ENCODE assay signal across 8 cellular contexts in the genomic region with DNA sequence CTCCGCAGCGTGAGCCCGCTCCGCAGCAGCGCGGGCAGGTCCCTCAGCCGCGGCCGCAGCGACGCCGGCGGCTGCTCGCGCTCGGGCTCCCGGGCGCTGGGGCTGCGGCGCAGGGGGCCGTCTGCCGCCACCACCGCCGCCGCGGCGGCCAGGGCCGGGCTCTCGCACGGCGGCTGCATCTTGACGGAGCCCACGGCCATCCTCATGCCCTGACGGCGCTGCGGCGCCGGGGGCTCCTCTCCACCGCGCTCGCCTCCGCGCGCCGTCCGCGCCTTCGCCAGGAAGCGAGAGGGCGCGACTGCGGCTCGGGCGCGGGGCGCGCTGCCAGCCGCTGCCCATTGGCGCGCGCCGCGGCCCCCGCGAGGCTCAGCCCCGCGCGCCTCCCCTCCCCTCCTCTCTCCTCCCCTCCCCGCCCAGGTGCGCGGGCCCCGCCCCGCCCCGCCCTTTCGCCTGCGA. TPM values are rescaled to one million over a fixed set of nuclear protein-coding genes. Genes with fewer than 3 reads are reported as not detected.
DNase-seq lines count a peak whose midpoint lies in the region; ATAC-seq and TF ChIP-seq lines count a peak whose summit lies in the region.

A gene with protein sequence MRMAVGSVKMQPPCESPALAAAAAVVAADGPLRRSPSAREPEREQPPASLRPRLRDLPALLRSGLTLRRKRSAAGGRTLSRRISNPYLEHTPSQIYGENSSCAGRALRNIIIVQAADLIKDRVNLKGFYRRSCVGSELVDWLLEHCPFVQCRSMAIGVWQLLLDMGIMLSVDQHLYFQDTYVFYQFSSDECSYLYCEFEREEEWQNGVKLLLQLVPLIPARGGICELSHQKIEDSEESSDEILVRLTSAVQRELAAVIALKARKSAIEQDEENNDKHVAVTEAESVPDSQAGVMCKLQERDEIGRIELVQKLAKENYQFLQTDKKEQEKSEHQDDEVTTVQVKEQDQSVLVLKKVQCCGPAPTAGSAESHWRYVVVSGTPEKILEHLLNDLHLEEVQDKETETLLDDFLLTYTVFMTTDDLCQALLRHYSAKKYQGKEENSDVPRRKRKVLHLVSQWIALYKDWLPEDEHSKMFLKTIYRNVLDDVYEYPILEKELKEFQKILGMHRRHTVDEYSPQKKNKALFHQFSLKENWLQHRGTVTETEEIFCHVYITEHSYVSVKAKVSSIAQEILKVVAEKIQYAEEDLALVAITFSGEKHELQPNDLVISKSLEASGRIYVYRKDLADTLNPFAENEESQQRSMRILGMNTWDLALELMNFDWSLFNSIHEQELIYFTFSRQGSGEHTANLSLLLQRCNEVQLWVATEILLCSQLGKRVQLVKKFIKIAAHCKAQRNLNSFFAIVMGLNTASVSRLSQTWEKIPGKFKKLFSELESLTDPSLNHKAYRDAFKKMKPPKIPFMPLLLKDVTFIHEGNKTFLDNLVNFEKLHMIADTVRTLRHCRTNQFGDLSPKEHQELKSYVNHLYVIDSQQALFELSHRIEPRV (minus strand): TSS at position 300 of the 456 bp plus-strand sequence. CDS start 94 bp downstream, at position 206.

- peak; percentile 72 for DNase-seq in GM10248 (ENCODE audit: extremely low spot score)
- peak; percentile 30 for DNase-seq in MG63
- DNase-seq in activated naive CD4-positive, alpha-beta T cell treated with anti-CD3 and anti-CD28 coated beads, Interleukin-2, amount 50 U/mL, for 72 hours (ENCODE audit: low spot score in 2 of 2) = peak in 1 of 2 donors; percentile 2
- DNase-seq in right cardiac atrium = peak in 2 of 3 donors; percentile 49 to 59
- no peak for DNase-seq in sigmoid colon
- no peak for DNase-seq in effector CD8-positive, alpha-beta T cell (lab: John Stamatoyannopoulos, UW)
- no peak for DNase-seq in HuH-7 (ENCODE audit: low spot score)

- TF ChIP-seq CTCF in GM10248 (IDR thresholded peaks at IDR 0.05; ENCODE audit: control extremely low read depth, extremely low read depth, low read depth, missing control alignments) (no peak), sigmoid colon (IDR thresholded peaks at IDR 0.05) (no peak)

- WGBS in right cardiac atrium = 1% methylated on average over 75 of the region's 76 CpGs
- 0% methylated on average over 76 of the region's 76 CpGs for WGBS in sigmoid colon, 2 donors

- peaks cover 0 to 9% of the 10 kb centered on the region in 2 donors for H3K9me3 Mint-ChIP-seq in activated naive CD4-positive, alpha-beta T cell treated with anti-CD3 and anti-CD28 coated beads, Interleukin-2, amount 50 U/mL, for 72 hours

- ATAC-seq in GM21423 (IDR thresholded peaks at IDR 0.05; ENCODE audit: unreplicated experiment) (peak; percentile 68), right cardiac atrium (peak; percentile 59 to 81)
- peak; percentile 36 to 72 for ATAC-seq in activated naive CD4-positive, alpha-beta T cell treated with anti-CD3 and anti-CD28 coated beads, Interleukin-2, amount 50 U/mL, for 72 hours

- POLR2A ChIA-PET in GM10248 (lab: Yijun Ruan, JAX) = no interaction called here

- no peak within 1 kb of the TSS for H3K27ac Mint-ChIP-seq in activated naive CD4-positive, alpha-beta T cell treated with anti-CD3 and anti-CD28 coated beads, Interleukin-2, amount 50 U/mL, for 72 hours

- CTCF ChIA-PET in GM10248 (lab: Yijun Ruan, JAX) = no interaction called here

- no peak for TF ChIP-seq POLR2A in sigmoid colon (IDR thresholded peaks at IDR 0.05)

- H3K36me3 Mint-ChIP-seq in activated naive CD4-positive, alpha-beta T cell treated with anti-CD3 and anti-CD28 coated beads, Interleukin-2, amount 50 U/mL, for 72 hours = peaks cover 4 to 11% of the 10 kb centered on the region in 2 donors

- H3K4me3 ChIP-seq in MG63 (peak within 1 kb of the TSS; percentile 29; the same call in 1 of the 2 replicates), right cardiac atrium (ENCODE audit: low read length) (peak within 1 kb of the TSS; percentile 82), sigmoid colon (peak within 1 kb of the TSS in 3 of 4 donors; percentile 31 to 34 (median 33))

- H3K36me3 ChIP-seq in MG63 = no peaks in the 10 kb centered on the region
- H3K36me3 ChIP-seq in sigmoid colon = no peaks in the 10 kb centered on the region

- intact Hi-C loops in right cardiac atrium (cut with DNase I) = loop anchor here in 1 of 4 donors (10.0 kb wide), 1 partner anchor 88 kb away; no protein-coding TSS in a partner anchor
- intact Hi-C loops in sigmoid colon (cut with DNase I) = no loop called here

- H3K9me3 ChIP-seq in MG63 = no peaks in the 10 kb centered on the region
- H3K9me3 ChIP-seq in right cardiac atrium (ENCODE audit: control insufficient read depth, low read length) = no peaks in the 10 kb centered on the region
- H3K9me3 ChIP-seq in sigmoid colon = peaks cover 0 to 4% (median 0%) of the 10 kb centered on the region in 4 donors

- H3K27me3 ChIP-seq in MG63 (no peaks in the 10 kb centered on the region), right cardiac atrium (ENCODE audit: control insufficient read depth, insufficient read depth) (no peaks in the 10 kb centered on the region), sigmoid colon (peaks cover 0 to 27% (median 5%) of the 10 kb centered on the region in 3 donors)

- no peak within 1 kb of the TSS for H3K27ac ChIP-seq in right cardiac atrium (ENCODE audit: low read length)
- no peak within 1 kb of the TSS for H3K27ac ChIP-seq in sigmoid colon

- TF ChIP-seq EP300 in sigmoid colon (IDR thresholded peaks at IDR 0.05) = no peak

- H3K4me1 ChIP-seq in right cardiac atrium (ENCODE audit: control insufficient read depth, insufficient read depth, low read length) (no peaks in the 10 kb centered on the region), sigmoid colon (peaks cover 0 to 6% (median 5%) of the 10 kb centered on the region in 4 donors)

RNA-seq across cellular contexts. Expression of the gene that starts here (rescaled TPM):
- total RNA-seq in MG63 (2014; rRNA removed; shearing (Covaris generic); ENCODE audit: low replicate concordance) = 0.30 and 1.2 TPM in 2 replicates
- total RNA-seq in activated naive CD4-positive, alpha-beta T cell treated with anti-CD3 and anti-CD28 coated beads, Interleukin-2, amount 50 U/mL, for 72 hours = under 1 TPM; 0.23 to 0.53 TPM
- total RNA-seq in right cardiac atrium (10 to 100 TPM; 21.7 to 30.8 (median 28.2) TPM), sigmoid colon (10 to 100 TPM; 10.3 to 17.9 (median 15.7) TPM)
- polyA plus RNA-seq in right cardiac atrium (8.7 TPM), sigmoid colon (10 to 100 TPM in 1 of 3 donors, 1 to 10 TPM in 2; 6.0 to 12.6 (median 8.8) TPM)

Comparison
In these comparisons a context has a peak if more than half of its experiments do, and no peak if none do; other contexts are left out.
1. Peak in ATAC-seq in activated naive CD4-positive, alpha-beta T cell treated with anti-CD3 and anti-CD28 coated beads, Interleukin-2, amount 50 U/mL, for 72 hours; RNA of the gene not detected or under 1 TPM.
2. DNase-seq: peak in GM10248 (single experiment), MG63 (single experiment) and right cardiac atrium (2 of 3); none in sigmoid colon (single experiment), effector CD8-positive, alpha-beta T cell (single experiment) and HuH-7 (single experiment).
3. H3K4me3 ChIP-seq: peak in every context shown above with its lines; median percentile 82 in right cardiac atrium; 33 in sigmoid colon; 29 in MG63.
4. Peak in every context shown above with its lines, with median percentiles within 50 percentile points of each other: ATAC-seq.